In genomic region chr11:116472661-116473060, GRCh38 we compare ENCODE assay signal across 1 cellular context.
TF ChIP-seq lines count a peak whose summit lies in the region.

No MANE protein-coding gene starts in this region.

TF ChIP-seq in H1, 55 proteins besides CTCF, POLR2A, EP300 and RAD21:
- TF ChIP-seq CHD1 (IDR thresholded peaks at IDR 0.05; ENCODE audit: low read depth, low read length) (no peak), HDAC6 (IDR thresholded peaks at IDR 0.05; ENCODE audit: low read depth, low read length) (no peak), RXRA (IDR thresholded peaks at IDR 0.05; ENCODE audit: insufficient read depth, low read depth, low read length) (no peak), KDM4A (IDR thresholded peaks at IDR 0.05; ENCODE audit: low read depth, low read length, severe bottlenecking) (no peak), POLR2AphosphoS5 (IDR thresholded peaks at IDR 0.05; ENCODE audit: low read depth, low read length) (no peak), NRF1 (IDR thresholded peaks at IDR 0.05; ENCODE audit: low read depth, low read length) (no peak), CREB1 (IDR thresholded peaks at IDR 0.05) (no peak), JUN (IDR thresholded peaks at IDR 0.05; ENCODE audit: low read depth, low read length) (no peak), SAP30 (IDR thresholded peaks at IDR 0.05; ENCODE audit: insufficient read depth, insufficient replicate concordance, low read length) (no peak), CEBPB (IDR thresholded peaks at IDR 0.05; ENCODE audit: low read depth, low read length) (no peak), SIN3A (conservative IDR thresholded peaks at IDR 0.05 in 1 of 2, IDR thresholded peaks at IDR 0.05 in 1 of 2; ENCODE audit: low read depth in 1 of 2, low read length in 2 of 2) (no peak), RBBP5 (IDR thresholded peaks at IDR 0.05; ENCODE audit: borderline replicate concordance, low read depth, low read length) (no peak), CTBP2 (IDR thresholded peaks at IDR 0.05; ENCODE audit: borderline replicate concordance, insufficient read depth, insufficient read length, low read length) (no peak), RNF2 (IDR thresholded peaks at IDR 0.05; ENCODE audit: borderline replicate concordance, low read depth, low read length, missing control alignments, poor library complexity, severe bottlenecking) (no peak), TAF7 (optimal IDR thresholded peaks at IDR 0.05; ENCODE audit: borderline replicate concordance, low read depth, low read length) (no peak), GABPA (IDR thresholded peaks at IDR 0.05; ENCODE audit: borderline replicate concordance, insufficient read depth, low read length) (no peak)
- TF ChIP-seq, protein P1, sequence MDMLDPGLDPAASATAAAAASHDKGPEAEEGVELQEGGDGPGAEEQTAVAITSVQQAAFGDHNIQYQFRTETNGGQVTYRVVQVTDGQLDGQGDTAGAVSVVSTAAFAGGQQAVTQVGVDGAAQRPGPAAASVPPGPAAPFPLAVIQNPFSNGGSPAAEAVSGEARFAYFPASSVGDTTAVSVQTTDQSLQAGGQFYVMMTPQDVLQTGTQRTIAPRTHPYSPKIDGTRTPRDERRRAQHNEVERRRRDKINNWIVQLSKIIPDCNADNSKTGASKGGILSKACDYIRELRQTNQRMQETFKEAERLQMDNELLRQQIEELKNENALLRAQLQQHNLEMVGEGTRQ (IDR thresholded peaks at IDR 0.05; ENCODE audit: low read length) = no peak
- TF ChIP-seq, protein P2, sequence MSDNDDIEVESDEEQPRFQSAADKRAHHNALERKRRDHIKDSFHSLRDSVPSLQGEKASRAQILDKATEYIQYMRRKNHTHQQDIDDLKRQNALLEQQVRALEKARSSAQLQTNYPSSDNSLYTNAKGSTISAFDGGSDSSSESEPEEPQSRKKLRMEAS (IDR thresholded peaks at IDR 0.05) = no peak
- TF ChIP-seq, protein P3, sequence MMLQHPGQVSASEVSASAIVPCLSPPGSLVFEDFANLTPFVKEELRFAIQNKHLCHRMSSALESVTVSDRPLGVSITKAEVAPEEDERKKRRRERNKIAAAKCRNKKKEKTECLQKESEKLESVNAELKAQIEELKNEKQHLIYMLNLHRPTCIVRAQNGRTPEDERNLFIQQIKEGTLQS (IDR thresholded peaks at IDR 0.05; ENCODE audit: insufficient read depth, low read depth, low read length) = no peak
- TF ChIP-seq, protein P4, sequence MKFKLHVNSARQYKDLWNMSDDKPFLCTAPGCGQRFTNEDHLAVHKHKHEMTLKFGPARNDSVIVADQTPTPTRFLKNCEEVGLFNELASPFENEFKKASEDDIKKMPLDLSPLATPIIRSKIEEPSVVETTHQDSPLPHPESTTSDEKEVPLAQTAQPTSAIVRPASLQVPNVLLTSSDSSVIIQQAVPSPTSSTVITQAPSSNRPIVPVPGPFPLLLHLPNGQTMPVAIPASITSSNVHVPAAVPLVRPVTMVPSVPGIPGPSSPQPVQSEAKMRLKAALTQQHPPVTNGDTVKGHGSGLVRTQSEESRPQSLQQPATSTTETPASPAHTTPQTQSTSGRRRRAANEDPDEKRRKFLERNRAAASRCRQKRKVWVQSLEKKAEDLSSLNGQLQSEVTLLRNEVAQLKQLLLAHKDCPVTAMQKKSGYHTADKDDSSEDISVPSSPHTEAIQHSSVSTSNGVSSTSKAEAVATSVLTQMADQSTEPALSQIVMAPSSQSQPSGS (IDR thresholded peaks at IDR 0.05; ENCODE audit: low read length) = no peak
